8 cellular contexts compared by ENCODE assay signal in the genomic region with DNA sequence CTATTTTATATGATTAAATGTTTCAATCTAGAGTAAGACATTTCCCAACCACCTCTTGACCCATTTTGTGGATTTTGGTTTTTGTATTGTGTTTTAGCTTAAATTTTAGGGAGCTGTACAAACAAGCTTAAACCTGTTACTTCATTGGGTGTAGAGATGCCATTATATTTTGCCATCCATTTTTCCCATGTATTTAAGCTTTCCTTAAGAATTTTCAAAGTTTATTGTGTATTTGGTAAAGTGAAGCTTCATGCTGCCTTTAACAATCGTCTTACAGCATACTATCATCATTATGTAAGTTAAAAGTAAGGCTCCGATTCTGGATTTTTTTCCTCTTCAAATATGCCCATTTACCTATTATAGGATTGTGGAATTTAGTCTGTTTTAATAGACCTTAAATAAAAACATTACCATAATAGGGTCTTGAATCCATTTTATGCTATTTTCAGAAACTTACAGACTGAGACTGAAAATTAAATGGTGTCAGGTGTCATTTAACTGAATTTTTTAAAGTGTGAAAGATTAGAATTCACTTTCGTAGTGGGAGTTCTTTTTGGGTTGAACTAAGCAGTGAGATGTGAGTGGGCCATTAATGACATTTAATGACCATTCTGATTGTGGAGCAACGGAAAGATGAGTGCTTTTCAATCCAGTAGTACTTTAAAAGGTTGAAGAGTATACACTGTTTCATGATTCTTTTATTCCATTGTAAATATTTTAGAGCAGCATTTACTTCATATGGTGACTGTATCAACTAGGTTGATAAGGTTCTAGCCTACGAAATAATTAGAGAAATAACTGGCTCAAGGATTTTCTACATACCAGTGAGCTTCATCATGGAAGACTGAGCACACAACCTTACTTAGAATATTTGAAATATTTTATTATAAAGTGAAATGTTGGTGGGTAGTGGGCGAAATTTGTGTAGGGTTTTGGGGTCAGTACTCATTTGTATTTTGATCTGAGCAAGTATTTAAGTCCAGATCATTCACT. TPM values are rescaled to one million over a fixed set of nuclear protein-coding genes. Genes with fewer than 3 reads are reported as not detected.
A peak's percentile ranks its signal among the peaks of the same experiment; 100 is the strongest.
DNase-seq lines count a peak whose midpoint lies in the region; ATAC-seq and TF ChIP-seq lines count a peak whose summit lies in the region.

No MANE protein-coding gene starts in this region.

- H3K27ac ChIP-seq in ACC112 (ENCODE audit: low read depth, low read length): peak overlapping the region; percentile 99

- DNase-seq in HT-29 (ENCODE audit: low spot score): peak; percentile 51
- DNase-seq in astrocyte of the spinal cord (ENCODE audit: low read depth, low spot score): peak; percentile 50
- no peak for DNase-seq in NCI-H510A treated with DMSO at 0.1 percent for 48 hours (lab: John Stamatoyannopoulos, UW)

- peak overlapping the region; percentile 82 for H3K4me3 ChIP-seq in ACC112 (ENCODE audit: low read depth, low read length)
- peak overlapping the region; percentile 83 for H3K4me3 ChIP-seq in astrocyte of the spinal cord (ENCODE audit: low read depth, low read length)
- peak overlapping the region; percentile 99 for H3K4me3 ChIP-seq in mononuclear cell (ENCODE audit: low read length)

- H3K9me3 ChIP-seq in mononuclear cell (ENCODE audit: low read depth, low read length): no peaks in the 10 kb centered on the region

- H2AFZ ChIP-seq in ACC112 (ENCODE audit: low read length, unreplicated experiment): no peak overlapping the region

- no peaks in the 10 kb centered on the region; the same call in 1 of the 2 replicates for H3K36me3 ChIP-seq in ACC112 (ENCODE audit: insufficient read depth, low read length)

- H3K4me1 ChIP-seq in ACC112 (ENCODE audit: control insufficient read depth, insufficient read depth, low read length, unreplicated experiment) (peaks cover 10% of the 10 kb centered on the region), mononuclear cell (ENCODE audit: insufficient read depth, low read length) (peaks cover 32% of the 10 kb centered on the region)

- no peak for ATAC-seq in GM21717 (IDR thresholded peaks at IDR 0.05; ENCODE audit: unreplicated experiment)
- no peak for ATAC-seq in GM21367 (IDR thresholded peaks at IDR 0.05; ENCODE audit: unreplicated experiment)
- ATAC-seq in HG03565 (IDR thresholded peaks at IDR 0.05; ENCODE audit: unreplicated experiment): no peak

- H3K79me2 ChIP-seq in ACC112 (ENCODE audit: control insufficient read depth, insufficient read depth, low read length, unreplicated experiment): peaks cover 87% of the 10 kb centered on the region

- in situ Hi-C loops in astrocyte of the spinal cord (cut with HindIII; ENCODE audit: low sequenced_read_pairs): no loop called here

- H3K27me3 ChIP-seq in ACC112 (ENCODE audit: insufficient read depth, low read length) (no peaks in the 10 kb centered on the region), mononuclear cell (ENCODE audit: insufficient read depth, low read length) (no peaks in the 10 kb centered on the region)

- no peak for TF ChIP-seq CTCF in astrocyte of the spinal cord (IDR thresholded peaks at IDR 0.05; ENCODE audit: low read depth, low read length)

RNA-seq across cellular contexts. Expression of gene KMT2E, which starts 2.4 kb away (rescaled TPM):
- 49.6 and 54.3 TPM in 2 replicates for total RNA-seq in HT-29 (2014; rRNA removed; shearing (Covaris generic))
- 497 TPM for total RNA-seq in mononuclear cell
